Comparison of ENCODE assay signal across 8 cellular contexts in the genomic region with DNA sequence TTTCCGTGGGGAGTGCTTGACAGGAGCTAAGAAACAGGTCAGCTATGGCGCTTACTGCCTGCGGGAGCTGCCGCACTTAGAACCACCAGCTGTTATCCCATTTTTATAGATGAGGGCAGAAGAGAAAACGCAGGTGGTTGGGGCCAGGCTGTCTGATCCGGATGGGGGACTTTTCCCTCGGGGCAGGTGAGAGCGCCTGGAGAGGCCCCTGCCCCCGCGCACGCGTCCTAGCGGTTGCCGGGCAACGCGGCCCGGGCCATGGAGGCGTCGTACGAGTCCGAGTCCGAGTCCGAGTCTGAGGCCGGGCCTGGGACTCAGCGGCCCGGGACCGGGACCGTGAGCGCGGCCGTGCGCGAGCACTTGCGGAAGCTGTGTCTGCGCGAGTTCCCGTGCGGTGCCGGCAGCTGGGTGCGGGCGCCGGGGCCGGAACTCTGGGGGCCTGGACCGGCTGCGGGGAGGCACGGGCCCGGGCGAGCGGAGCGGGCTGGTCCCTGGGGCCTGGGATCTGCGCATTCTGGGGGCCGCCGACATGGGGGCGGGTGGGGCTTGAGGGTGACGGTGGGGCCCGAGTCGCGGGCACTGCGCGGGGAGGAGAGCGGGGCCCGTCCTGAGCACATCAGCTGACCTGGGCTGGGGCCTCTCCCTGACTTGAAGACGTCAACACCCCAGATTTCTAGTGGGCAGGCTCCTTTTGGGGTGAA. TPM values are rescaled to one million over a fixed set of nuclear protein-coding genes. Genes with fewer than 3 reads are reported as not detected.
DNase-seq lines count a peak whose midpoint lies in the region; ATAC-seq and TF ChIP-seq lines count a peak whose summit lies in the region.

A gene with protein sequence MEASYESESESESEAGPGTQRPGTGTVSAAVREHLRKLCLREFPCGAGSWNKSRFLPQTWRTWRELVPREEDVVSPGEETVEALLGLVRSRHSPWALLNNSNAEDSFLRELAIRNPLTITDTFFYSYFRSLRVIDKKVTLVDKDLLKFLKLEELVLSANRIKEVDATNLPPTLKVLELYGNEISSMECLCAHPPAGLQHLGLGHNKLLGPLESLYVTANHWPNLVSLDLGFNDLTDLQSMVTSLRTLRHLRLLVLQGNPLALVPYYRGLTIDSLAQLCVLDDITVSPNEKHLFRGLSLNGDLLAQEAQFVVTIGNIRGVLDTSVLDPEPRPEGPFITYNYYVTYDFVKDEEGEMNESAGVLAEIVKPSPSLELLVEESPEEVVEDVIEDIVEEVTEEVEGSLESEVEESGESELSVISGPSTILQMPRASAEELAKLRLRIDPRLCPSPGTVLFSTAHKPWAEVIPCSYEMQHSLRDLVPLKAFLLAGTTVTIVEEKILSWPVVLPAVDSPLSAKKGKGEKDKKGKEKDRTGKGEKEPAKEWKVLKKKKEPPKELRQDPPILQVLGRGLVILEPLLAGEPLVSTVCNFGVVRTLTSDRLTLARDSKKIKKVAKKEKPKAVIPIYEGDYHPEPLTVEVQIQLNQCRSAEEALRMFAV (plus strand): TSS at position 237 of the 701 bp plus-strand sequence. CDS start 22 bp downstream, at position 259.

- no peaks in the 10 kb centered on the region for H4K20me1 ChIP-seq in SU-DHL-6 (ENCODE audit: low read depth, low read length)

- no peaks in the 10 kb centered on the region for H3K9me3 ChIP-seq in SU-DHL-6 (ENCODE audit: insufficient read depth, low read length)
- H3K9me3 ChIP-seq in thymus (ENCODE audit: control insufficient read depth), result no peaks in the 10 kb centered on the region

- peak within 1 kb of the TSS; percentile 15 for H3K4me2 ChIP-seq in SU-DHL-6 (ENCODE audit: low read depth, low read length, poor library complexity, severe bottlenecking)

- H3K4me3 ChIP-seq in SU-DHL-6 (ENCODE audit: insufficient read depth, low read length, poor library complexity, severe bottlenecking) (no peak within 1 kb of the TSS), thymus (ENCODE audit: low read length) (peak within 1 kb of the TSS; percentile 53)

- no peaks in the 10 kb centered on the region for H3K79me2 ChIP-seq in SU-DHL-6 (ENCODE audit: insufficient read depth, low read length)

- H3K9ac ChIP-seq in SU-DHL-6 (ENCODE audit: low read length), result no peak within 1 kb of the TSS

- H3K27me3 ChIP-seq in SU-DHL-6 (ENCODE audit: low read length) (no peaks in the 10 kb centered on the region), thymus (ENCODE audit: control insufficient read depth, insufficient read depth) (peaks cover 2% of the 10 kb centered on the region)

- no peak for TF ChIP-seq CTCF in SU-DHL-6 (IDR thresholded peaks at IDR 0.05; ENCODE audit: insufficient read depth, low read length, poor library complexity, severe bottlenecking)

- H3F3A ChIP-seq in SU-DHL-6 (ENCODE audit: insufficient read depth), result no peaks in the 10 kb centered on the region

- no peak for ATAC-seq in HG02973 (IDR thresholded peaks at IDR 0.05; ENCODE audit: unreplicated experiment)

- WGBS in thymus, result 3% methylated on average over 63 of the region's 63 CpGs

- H3K4me1 ChIP-seq in thymus (ENCODE audit: control insufficient read depth, insufficient read depth, low read length), result peaks cover 3% of the 10 kb centered on the region

- H3K9me2 ChIP-seq in SU-DHL-6 (replicated peaks; ENCODE audit: insufficient read depth, low read length), result no peaks in the 10 kb centered on the region

- DNase-seq in stimulated activated CD4-positive, alpha-beta T cell treated with anti-CD3 and anti-CD28 coated beads, Interleukin-15, amount 100 ng/mL, for 24 hours, result peak; percentile 48
- DNase-seq in stimulated activated CD4-positive, alpha-beta T cell treated with anti-CD3 and anti-CD28 coated beads, Interleukin-4, amount 100 ng/mL, for 4 hours, result no peak
- peak; percentile 56 for DNase-seq in dermis blood vessel endothelial cell
- peak; percentile 46 to 50 for DNase-seq in lung microvascular endothelial cell (ENCODE audit: low read depth in 2 of 2)
- no peak for DNase-seq in COR-L47 (lab: John Stamatoyannopoulos, UW)

- H3K27ac ChIP-seq in SU-DHL-6 (ENCODE audit: low read depth, low read length), result no peak within 1 kb of the TSS
- no peak within 1 kb of the TSS for H3K27ac ChIP-seq in thymus (ENCODE audit: low read depth)

- no peaks in the 10 kb centered on the region for H3K36me3 ChIP-seq in SU-DHL-6 (ENCODE audit: low read length)
- H3K36me3 ChIP-seq in thymus (ENCODE audit: control insufficient read depth, insufficient read depth), result no peaks in the 10 kb centered on the region

- H2AFZ ChIP-seq in SU-DHL-6 (ENCODE audit: low read depth, low read length, severe bottlenecking), result no peak within 1 kb of the TSS

RNA-seq across cellular contexts. Expression of the gene that starts here (rescaled TPM):
- total RNA-seq in dermis blood vessel endothelial cell, result 0.85 and 1.2 TPM in 2 replicates
- total RNA-seq in lung microvascular endothelial cell, result 0.44 and 0.99 TPM in 2 replicates
- polyA plus RNA-seq in thymus, result 0.32 TPM

Comparison
In these comparisons a context has a peak if more than half of its experiments do, and no peak if none do; other contexts are left out.
1. DNase-seq: peak in stimulated activated CD4-positive, alpha-beta T cell treated with anti-CD3 and anti-CD28 coated beads, Interleukin-15, amount 100 ng/mL, for 24 hours (single experiment) and dermis blood vessel endothelial cell (single experiment); none in stimulated activated CD4-positive, alpha-beta T cell treated with anti-CD3 and anti-CD28 coated beads, Interleukin-4, amount 100 ng/mL, for 4 hours (0 of 2) and COR-L47 (single experiment).
2. Peak in DNase-seq in lung microvascular endothelial cell; RNA of the gene not detected or under 1 TPM.